In the genomic region with DNA sequence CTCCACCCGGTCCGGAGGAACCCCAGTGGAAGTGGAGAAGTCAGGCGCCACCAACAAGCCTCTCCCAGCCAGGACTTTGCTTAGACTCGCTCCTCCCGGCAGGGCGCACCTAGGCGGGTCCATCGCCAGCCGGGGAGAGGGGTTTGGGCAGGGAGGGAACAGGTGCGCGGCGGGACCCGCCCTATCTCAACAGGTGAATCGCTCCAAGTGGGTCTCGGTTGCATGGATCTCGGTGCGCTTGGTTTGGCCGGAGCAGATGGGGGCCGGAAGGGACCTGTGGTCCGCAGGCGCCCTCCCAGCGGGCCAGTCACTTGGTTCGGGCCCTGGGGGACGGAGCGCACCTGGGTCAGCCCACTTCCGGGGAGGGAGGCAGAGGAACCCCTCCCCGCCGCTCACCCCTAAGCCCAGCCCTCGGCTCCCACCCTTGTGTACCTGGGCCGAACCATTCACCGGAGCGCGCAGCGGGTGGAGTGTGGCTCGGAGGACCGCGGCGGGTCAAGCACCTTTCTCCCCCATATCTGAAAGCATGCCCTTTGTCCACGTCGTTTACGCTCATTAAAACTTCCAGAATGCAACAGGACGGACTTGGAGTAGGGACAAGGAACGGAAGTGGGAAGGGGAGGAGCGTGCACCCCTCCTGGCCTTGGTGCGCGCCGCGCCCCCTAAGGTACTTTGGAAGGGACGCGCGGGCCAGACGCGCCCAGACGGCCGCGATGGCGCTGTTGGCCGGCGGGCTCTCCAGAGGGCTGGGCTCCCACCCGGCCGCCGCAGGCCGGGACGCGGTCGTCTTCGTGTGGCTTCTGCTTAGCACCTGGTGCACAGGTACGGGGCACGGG, we compare ENCODE assay signal across 1 cellular context.
TF ChIP-seq lines count a peak whose summit lies in the region.

A gene with protein sequence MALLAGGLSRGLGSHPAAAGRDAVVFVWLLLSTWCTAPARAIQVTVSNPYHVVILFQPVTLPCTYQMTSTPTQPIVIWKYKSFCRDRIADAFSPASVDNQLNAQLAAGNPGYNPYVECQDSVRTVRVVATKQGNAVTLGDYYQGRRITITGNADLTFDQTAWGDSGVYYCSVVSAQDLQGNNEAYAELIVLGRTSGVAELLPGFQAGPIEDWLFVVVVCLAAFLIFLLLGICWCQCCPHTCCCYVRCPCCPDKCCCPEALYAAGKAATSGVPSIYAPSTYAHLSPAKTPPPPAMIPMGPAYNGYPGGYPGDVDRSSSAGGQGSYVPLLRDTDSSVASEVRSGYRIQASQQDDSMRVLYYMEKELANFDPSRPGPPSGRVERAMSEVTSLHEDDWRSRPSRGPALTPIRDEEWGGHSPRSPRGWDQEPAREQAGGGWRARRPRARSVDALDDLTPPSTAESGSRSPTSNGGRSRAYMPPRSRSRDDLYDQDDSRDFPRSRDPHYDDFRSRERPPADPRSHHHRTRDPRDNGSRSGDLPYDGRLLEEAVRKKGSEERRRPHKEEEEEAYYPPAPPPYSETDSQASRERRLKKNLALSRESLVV (plus strand): TSS at position 693 of the 836 bp plus-strand sequence. CDS start 21 bp downstream, at position 714.

TF ChIP-seq in K562, 482 proteins besides CTCF, POLR2A, EP300 and RAD21 (continued from another document and continues in another):
- TF ChIP-seq, protein P1, sequence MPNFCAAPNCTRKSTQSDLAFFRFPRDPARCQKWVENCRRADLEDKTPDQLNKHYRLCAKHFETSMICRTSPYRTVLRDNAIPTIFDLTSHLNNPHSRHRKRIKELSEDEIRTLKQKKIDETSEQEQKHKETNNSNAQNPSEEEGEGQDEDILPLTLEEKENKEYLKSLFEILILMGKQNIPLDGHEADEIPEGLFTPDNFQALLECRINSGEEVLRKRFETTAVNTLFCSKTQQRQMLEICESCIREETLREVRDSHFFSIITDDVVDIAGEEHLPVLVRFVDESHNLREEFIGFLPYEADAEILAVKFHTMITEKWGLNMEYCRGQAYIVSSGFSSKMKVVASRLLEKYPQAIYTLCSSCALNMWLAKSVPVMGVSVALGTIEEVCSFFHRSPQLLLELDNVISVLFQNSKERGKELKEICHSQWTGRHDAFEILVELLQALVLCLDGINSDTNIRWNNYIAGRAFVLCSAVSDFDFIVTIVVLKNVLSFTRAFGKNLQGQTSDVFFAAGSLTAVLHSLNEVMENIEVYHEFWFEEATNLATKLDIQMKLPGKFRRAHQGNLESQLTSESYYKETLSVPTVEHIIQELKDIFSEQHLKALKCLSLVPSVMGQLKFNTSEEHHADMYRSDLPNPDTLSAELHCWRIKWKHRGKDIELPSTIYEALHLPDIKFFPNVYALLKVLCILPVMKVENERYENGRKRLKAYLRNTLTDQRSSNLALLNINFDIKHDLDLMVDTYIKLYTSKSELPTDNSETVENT (CRISPR knock-in tag; IDR thresholded peaks at IDR 0.05): no peak
- TF ChIP-seq DACH1 (IDR thresholded peaks at IDR 0.05; ENCODE audit: partially characterized antibody): no peak
- TF ChIP-seq PYGO2 (tag; IDR thresholded peaks at IDR 0.05): no peak
- no peak for TF ChIP-seq CBX5 (IDR thresholded peaks at IDR 0.05; ENCODE audit: borderline replicate concordance, low read depth)
- TF ChIP-seq PHF8 (IDR thresholded peaks at IDR 0.05; ENCODE audit: borderline replicate concordance, low read length): peak; percentile 83; the same call in 1 of the 2 replicates
- TF ChIP-seq NR2C1 (IDR thresholded peaks at IDR 0.05): peak; percentile 45
- no peak for TF ChIP-seq NR2C1 (tag; IDR thresholded peaks at IDR 0.05)
- no peak for TF ChIP-seq ATF1 (CRISPR knock-in tag; IDR thresholded peaks at IDR 0.05)
- peak; percentile 80 for TF ChIP-seq ATF1 (tag; IDR thresholded peaks at IDR 0.05)
- peak; percentile 82; the same call in 1 of the 2 replicates for TF ChIP-seq GTF2E2 (tag; IDR thresholded peaks at IDR 0.05)
- peak; percentile 93 for TF ChIP-seq SUPT5H (IDR thresholded peaks at IDR 0.05)
- TF ChIP-seq GABPB2 (CRISPR knock-in tag; conservative IDR thresholded peaks at IDR 0.05): no peak
- no peak for TF ChIP-seq MYNN (IDR thresholded peaks at IDR 0.05)
- TF ChIP-seq MYNN (CRISPR knock-in tag; IDR thresholded peaks at IDR 0.05): no peak
- no peak for TF ChIP-seq CHCHD3 (CRISPR knock-in tag; IDR thresholded peaks at IDR 0.05)
- peak; percentile 83 for TF ChIP-seq ASH1L (IDR thresholded peaks at IDR 0.05; ENCODE audit: borderline replicate concordance, low read depth, partially characterized antibody)
- TF ChIP-seq CBX2 (IDR thresholded peaks at IDR 0.05; ENCODE audit: insufficient read depth, low read length, poor library complexity, severe bottlenecking): no peak
- TF ChIP-seq, protein P2, sequence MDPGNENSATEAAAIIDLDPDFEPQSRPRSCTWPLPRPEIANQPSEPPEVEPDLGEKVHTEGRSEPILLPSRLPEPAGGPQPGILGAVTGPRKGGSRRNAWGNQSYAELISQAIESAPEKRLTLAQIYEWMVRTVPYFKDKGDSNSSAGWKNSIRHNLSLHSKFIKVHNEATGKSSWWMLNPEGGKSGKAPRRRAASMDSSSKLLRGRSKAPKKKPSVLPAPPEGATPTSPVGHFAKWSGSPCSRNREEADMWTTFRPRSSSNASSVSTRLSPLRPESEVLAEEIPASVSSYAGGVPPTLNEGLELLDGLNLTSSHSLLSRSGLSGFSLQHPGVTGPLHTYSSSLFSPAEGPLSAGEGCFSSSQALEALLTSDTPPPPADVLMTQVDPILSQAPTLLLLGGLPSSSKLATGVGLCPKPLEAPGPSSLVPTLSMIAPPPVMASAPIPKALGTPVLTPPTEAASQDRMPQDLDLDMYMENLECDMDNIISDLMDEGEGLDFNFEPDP (CRISPR knock-in tag; IDR thresholded peaks at IDR 0.05): no peak
- peak; percentile 52 for TF ChIP-seq RB1 (IDR thresholded peaks at IDR 0.05; ENCODE audit: low read depth)
- no peak for TF ChIP-seq ZNF551 (CRISPR knock-in tag; IDR thresholded peaks at IDR 0.05)
- no peak for TF ChIP-seq GATAD2B (IDR thresholded peaks at IDR 0.05; ENCODE audit: borderline replicate concordance)
- peak; percentile 100 for TF ChIP-seq POLR2G (IDR thresholded peaks at IDR 0.05; ENCODE audit: low read depth, low read length)
- no peak for TF ChIP-seq ZNF79 (CRISPR knock-in tag; IDR thresholded peaks at IDR 0.05; ENCODE audit: low read depth)
- TF ChIP-seq ZNF766 (CRISPR knock-in tag; conservative IDR thresholded peaks at IDR 0.05): no peak
- no peak for TF ChIP-seq NR4A1 (CRISPR knock-in tag; IDR thresholded peaks at IDR 0.05)
- TF ChIP-seq NR4A1 (tag; IDR thresholded peaks at IDR 0.05): no peak
- peak; percentile 56; the same call in 1 of the 2 replicates for TF ChIP-seq ZNF263 (CRISPR knock-in tag; IDR thresholded peaks at IDR 0.05; ENCODE audit: borderline replicate concordance)
- TF ChIP-seq PTRF (tag; IDR thresholded peaks at IDR 0.05): no peak
- no peak for TF ChIP-seq KLF16 (IDR thresholded peaks at IDR 0.05)
- no peak for TF ChIP-seq STAT5A (IDR thresholded peaks at IDR 0.05; ENCODE audit: borderline replicate concordance, low read length)
- TF ChIP-seq EP400 (IDR thresholded peaks at IDR 0.05): peak; percentile 77
- no peak; a peak in 1 of 4 replicates for TF ChIP-seq CSDE1 (IDR thresholded peaks at IDR 0.05)
- TF ChIP-seq PURB (CRISPR knock-in tag; IDR thresholded peaks at IDR 0.05; ENCODE audit: low read depth): no peak
- TF ChIP-seq KLF6 (CRISPR knock-in tag; IDR thresholded peaks at IDR 0.05; ENCODE audit: borderline replicate concordance): no peak
- TF ChIP-seq ZNF197 (CRISPR knock-in tag; IDR thresholded peaks at IDR 0.05; ENCODE audit: low read depth): no peak
- no peak for TF ChIP-seq RBM25 (IDR thresholded peaks at IDR 0.05; ENCODE audit: low read depth, low read length, severe bottlenecking)
- no peak for TF ChIP-seq ZNF561 (CRISPR knock-in tag; conservative IDR thresholded peaks at IDR 0.05)
- TF ChIP-seq KDM1A (IDR thresholded peaks at IDR 0.05): peak; percentile 8 to 28
- no peak for TF ChIP-seq ZNF143 (CRISPR knock-in tag; IDR thresholded peaks at IDR 0.05)
- peak in 1 of 2 experiments; percentile 61; a peak in 1 of 4 replicates for TF ChIP-seq TEAD1 (CRISPR knock-in tag; IDR thresholded peaks at IDR 0.05)
- TF ChIP-seq NELFE (IDR thresholded peaks at IDR 0.05; ENCODE audit: insufficient read depth, insufficient read length): peak; percentile 70
- peak; percentile 26; the same call in 1 of the 2 replicates for TF ChIP-seq SPI1 (IDR thresholded peaks at IDR 0.05; ENCODE audit: borderline replicate concordance, low read depth, low read length)
- TF ChIP-seq NR2F6 (CRISPR knock-in tag; IDR thresholded peaks at IDR 0.05): no peak
- no peak for TF ChIP-seq ZNF717 (CRISPR knock-in tag; IDR thresholded peaks at IDR 0.05)
- TF ChIP-seq NCOA2 (IDR thresholded peaks at IDR 0.05; ENCODE audit: partially characterized antibody in 2 of 2): no peak
- TF ChIP-seq, protein P3, sequence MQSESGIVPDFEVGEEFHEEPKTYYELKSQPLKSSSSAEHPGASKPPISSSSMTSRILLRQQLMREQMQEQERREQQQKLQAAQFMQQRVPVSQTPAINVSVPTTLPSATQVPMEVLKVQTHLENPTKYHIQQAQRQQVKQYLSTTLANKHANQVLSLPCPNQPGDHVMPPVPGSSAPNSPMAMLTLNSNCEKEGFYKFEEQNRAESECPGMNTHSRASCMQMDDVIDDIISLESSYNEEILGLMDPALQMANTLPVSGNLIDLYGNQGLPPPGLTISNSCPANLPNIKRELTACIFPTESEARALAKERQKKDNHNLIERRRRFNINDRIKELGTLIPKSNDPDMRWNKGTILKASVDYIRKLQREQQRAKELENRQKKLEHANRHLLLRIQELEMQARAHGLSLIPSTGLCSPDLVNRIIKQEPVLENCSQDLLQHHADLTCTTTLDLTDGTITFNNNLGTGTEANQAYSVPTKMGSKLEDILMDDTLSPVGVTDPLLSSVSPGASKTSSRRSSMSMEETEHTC (IDR thresholded peaks at IDR 0.05): no peak
- peak; percentile 100 for TF ChIP-seq ATF7 (IDR thresholded peaks at IDR 0.05)
- no peak for TF ChIP-seq ZNF695 (CRISPR knock-in tag; IDR thresholded peaks at IDR 0.05)
- peak; percentile 88 for TF ChIP-seq POLR2B (IDR thresholded peaks at IDR 0.05; ENCODE audit: low read depth, partially characterized antibody)
- TF ChIP-seq ZNF24 (IDR thresholded peaks at IDR 0.05): no peak
- TF ChIP-seq, protein P4, sequence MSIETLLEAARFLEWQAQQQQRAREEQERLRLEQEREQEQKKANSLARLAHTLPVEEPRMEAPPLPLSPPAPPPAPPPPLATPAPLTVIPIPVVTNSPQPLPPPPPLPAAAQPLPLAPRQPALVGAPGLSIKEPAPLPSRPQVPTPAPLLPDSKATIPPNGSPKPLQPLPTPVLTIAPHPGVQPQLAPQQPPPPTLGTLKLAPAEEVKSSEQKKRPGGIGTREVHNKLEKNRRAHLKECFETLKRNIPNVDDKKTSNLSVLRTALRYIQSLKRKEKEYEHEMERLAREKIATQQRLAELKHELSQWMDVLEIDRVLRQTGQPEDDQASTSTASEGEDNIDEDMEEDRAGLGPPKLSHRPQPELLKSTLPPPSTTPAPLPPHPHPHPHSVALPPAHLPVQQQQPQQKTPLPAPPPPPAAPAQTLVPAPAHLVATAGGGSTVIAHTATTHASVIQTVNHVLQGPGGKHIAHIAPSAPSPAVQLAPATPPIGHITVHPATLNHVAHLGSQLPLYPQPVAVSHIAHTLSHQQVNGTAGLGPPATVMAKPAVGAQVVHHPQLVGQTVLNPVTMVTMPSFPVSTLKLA (conservative IDR thresholded peaks at IDR 0.05): peak; percentile 87 to 88
- TF ChIP-seq BHLHE40 (IDR thresholded peaks at IDR 0.05; ENCODE audit: low read length): peak; percentile 83
- peak; percentile 74 to 89 (median 78) for TF ChIP-seq YY1 (IDR thresholded peaks at IDR 0.05; ENCODE audit: borderline replicate concordance in 1 of 3, control insufficient read depth in 1 of 3, extremely low read depth in 1 of 3, insufficient read depth in 3 of 3, insufficient read length in 1 of 3, insufficient replicate concordance in 2 of 3, low read depth in 1 of 3, low read length in 2 of 3)
- peak; percentile 25; the same call in 1 of the 2 replicates for TF ChIP-seq GMEB1 (CRISPR knock-in tag; IDR thresholded peaks at IDR 0.05)
- TF ChIP-seq NCOR1 (IDR thresholded peaks at IDR 0.05): peak; percentile 41
- TF ChIP-seq HNRNPUL1 (IDR thresholded peaks at IDR 0.05; ENCODE audit: low read length): no peak
- no peak for TF ChIP-seq ID3 (CRISPR knock-in tag; IDR thresholded peaks at IDR 0.05)
- TF ChIP-seq ID3 (tag; IDR thresholded peaks at IDR 0.05): peak; percentile 27; the same call in 1 of the 2 replicates
- no peak for TF ChIP-seq EHMT2 (IDR thresholded peaks at IDR 0.05)
- TF ChIP-seq TRIM24 (IDR thresholded peaks at IDR 0.05): peak in 1 of 2 experiments; percentile 49; a peak in 2 of 4 replicates
- no peak for TF ChIP-seq SFPQ (IDR thresholded peaks at IDR 0.05; ENCODE audit: low read depth, low read length)
- TF ChIP-seq ZNF121 (CRISPR knock-in tag; conservative IDR thresholded peaks at IDR 0.05): no peak
- TF ChIP-seq KLF1 (tag; IDR thresholded peaks at IDR 0.05): peak; percentile 76
- peak; percentile 93 for TF ChIP-seq NCOA6 (IDR thresholded peaks at IDR 0.05)
- peak; percentile 11; the same call in 1 of the 2 replicates for TF ChIP-seq ZC3H8 (IDR thresholded peaks at IDR 0.05)
